ENCODE assay signal across 15 cellular contexts in the genomic region with DNA sequence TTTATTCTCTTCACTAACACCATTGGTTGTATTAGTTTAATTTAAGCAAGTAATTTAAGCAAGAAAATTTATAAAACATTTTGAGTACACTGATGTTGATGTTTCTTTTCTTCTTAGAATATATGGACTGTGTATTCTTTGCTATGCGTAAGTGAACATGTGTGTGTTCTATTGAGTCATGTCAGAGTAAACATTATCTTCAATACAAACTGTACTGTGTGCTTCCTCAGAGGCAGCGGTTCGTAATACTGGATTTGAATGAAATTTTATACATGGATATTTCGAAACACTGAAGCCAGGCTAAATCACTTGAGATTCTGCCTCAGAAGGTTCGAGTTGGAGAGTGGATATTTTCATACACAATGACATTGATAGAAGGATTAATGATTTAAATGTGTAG.
DNase-seq lines count a peak whose midpoint lies in the region; ATAC-seq lines count a peak whose summit lies in the region.
"Had no signal": no experiment of that assay in that cellular context is flagged by ENCODE, and none has a peak within 500 bp of the region (broad histone marks: within the 10 kb centered on the region; RNA-seq: fewer than 3 reads in every experiment).

No MANE protein-coding gene starts in this region.

- H3K4me3 Mint-ChIP-seq in natural killer cell treated with Interleukin-12 subunit alpha and Interleukin-12 subunit beta and Interleukin-15 and Interleukin-18, amount 100 ng/mL, for 72 hours = no peak overlapping the region
- H3K4me3 Mint-ChIP-seq: CD4-positive, CD25-positive, alpha-beta regulatory T cell; CD8-positive, alpha-beta memory T cell had no signal

- H3K36me3 Mint-ChIP-seq in natural killer cell treated with Interleukin-12 subunit alpha and Interleukin-12 subunit beta and Interleukin-15 and Interleukin-18, amount 100 ng/mL, for 72 hours = no peaks in the 10 kb centered on the region
- H3K36me3 Mint-ChIP-seq: CD4-positive, CD25-positive, alpha-beta regulatory T cell; CD8-positive, alpha-beta memory T cell had no signal

- H3K27me3 Mint-ChIP-seq in natural killer cell treated with Interleukin-12 subunit alpha and Interleukin-12 subunit beta and Interleukin-15 and Interleukin-18, amount 100 ng/mL, for 72 hours = no peaks in the 10 kb centered on the region
- H3K27me3 Mint-ChIP-seq: CD4-positive, CD25-positive, alpha-beta regulatory T cell had no signal

- DNase-seq in DMS53 (lab: John Stamatoyannopoulos, UW) (peak; percentile 85), HCEC 1CT (peak; percentile 22), NCI-H69 (lab: John Stamatoyannopoulos, UW) (peak; percentile 46)
- no peak for DNase-seq in natural killer cell treated with Interleukin-12 subunit alpha and Interleukin-12 subunit beta and Interleukin-15 and Interleukin-18, amount 100 ng/mL, for 72 hours (ENCODE audit: low spot score)
- DNase-seq: ACHN; BE2C; C1 segment of cervical spinal cord; Caco-2; CD4-positive, CD25-positive, alpha-beta regulatory T cell; CD8-positive, alpha-beta memory T cell; DMS79 treated with DMSO at 0.1 percent for 48 hours; GF-D8; GM23248 had no signal

- ATAC-seq in GM21381 (IDR thresholded peaks at IDR 0.05; ENCODE audit: unreplicated experiment) = no peak
- ATAC-seq in GM18868 (IDR thresholded peaks at IDR 0.05; ENCODE audit: unreplicated experiment) = no peak
- no peak for ATAC-seq in natural killer cell treated with Interleukin-12 subunit alpha and Interleukin-12 subunit beta and Interleukin-15 and Interleukin-18, amount 100 ng/mL, for 72 hours

- no peak overlapping the region for H3K27ac Mint-ChIP-seq in natural killer cell treated with Interleukin-12 subunit alpha and Interleukin-12 subunit beta and Interleukin-15 and Interleukin-18, amount 100 ng/mL, for 72 hours
- H3K27ac Mint-ChIP-seq: CD4-positive, CD25-positive, alpha-beta regulatory T cell; CD8-positive, alpha-beta memory T cell had no signal

- H3K9me3 Mint-ChIP-seq in natural killer cell treated with Interleukin-12 subunit alpha and Interleukin-12 subunit beta and Interleukin-15 and Interleukin-18, amount 100 ng/mL, for 72 hours = peaks cover 12% of the 10 kb centered on the region

- H3K4me1 Mint-ChIP-seq in natural killer cell treated with Interleukin-12 subunit alpha and Interleukin-12 subunit beta and Interleukin-15 and Interleukin-18, amount 100 ng/mL, for 72 hours (ENCODE audit: low read depth in 2 of 2) = no peaks in the 10 kb centered on the region
- H3K4me1 Mint-ChIP-seq: CD4-positive, CD25-positive, alpha-beta regulatory T cell; CD8-positive, alpha-beta memory T cell had no signal
